Comparison of ENCODE assay signal across 8 cellular contexts in genomic region chr18:158128-159036, GRCh38. TPM values are rescaled to one million over a fixed set of nuclear protein-coding genes. Genes with fewer than 3 reads are reported as not detected.
DNase-seq lines count a peak whose midpoint lies in the region; TF ChIP-seq lines count a peak whose summit lies in the region.

Gene USP14 (plus strand): TSS chr18:158557. CDS start chr18:158699, 142 bp downstream.

- no peaks in the 10 kb centered on the region for H3K27me3 ChIP-seq in neuron (ENCODE audit: insufficient read depth, low read length)

- peak within 1 kb of the TSS; percentile 87 for H3K27ac Mint-ChIP-seq in HFFc6

- peaks cover 9% of the 10 kb centered on the region for H3K36me3 ChIP-seq in neuron (ENCODE audit: insufficient read depth, low read length)

- peak within 1 kb of the TSS; percentile 85 for H3K4me3 ChIP-seq in neuron (ENCODE audit: low read length)

- H3K4me3 Mint-ChIP-seq in HFFc6, result peak within 1 kb of the TSS; percentile 94

- H3K36me3 Mint-ChIP-seq in HFFc6 (ENCODE audit: low read depth), result peaks cover 16% of the 10 kb centered on the region; the same call in 1 of the 2 replicates

- in situ Hi-C loops in SK-MEL-5 (cut with HindIII; ENCODE audit: low pct_unique_long_range_greater_than_20kb, low sequenced_read_pairs), result no loop called here

- no peaks in the 10 kb centered on the region for H3K9me3 Mint-ChIP-seq in HFFc6

- peaks cover 2% of the 10 kb centered on the region for H3K27me3 Mint-ChIP-seq in HFFc6 (ENCODE audit: insufficient read depth)

- H3K4me1 ChIP-seq in neuron (ENCODE audit: insufficient read depth, low read length), result peaks cover 8% of the 10 kb centered on the region

- TF ChIP-seq CTCF in HFFc6 (IDR thresholded peaks at IDR 0.05), result 0 out of 2 replicates have a peak, but pooled peaks have one; percentile 7

- H3K9me3 ChIP-seq in neuron (ENCODE audit: low read length), result no peaks in the 10 kb centered on the region

- peak within 1 kb of the TSS; percentile 61 for H2AFZ ChIP-seq in neuron (ENCODE audit: low read depth, low read length)

- H3K4me1 Mint-ChIP-seq in HFFc6 (ENCODE audit: low read depth), result peaks cover 37% of the 10 kb centered on the region

- peak; percentile 88 for DNase-seq in GM04504 (ENCODE audit: low read depth)
- peak; percentile 95 for DNase-seq in HFFc6
- DNase-seq in NAMALWA (ENCODE audit: low spot score), result peak; percentile 98
- peak; percentile 96 for DNase-seq in SK-MEL-5 (ENCODE audit: low read depth, low spot score)
- peak; percentile 98 for DNase-seq in activated naive CD4-positive, alpha-beta T cell treated with Interleukin-2 at 50 U/mL for 16 hours
- peak; percentile 87 for DNase-seq in foreskin melanocyte
- DNase-seq in stromal cell of bone marrow (ENCODE audit: low read depth), result peak; percentile 93

RNA-seq across cellular contexts. Expression of gene USP14, which starts in this region (rescaled TPM):
- 100 to 1,000 TPM in 3 of 6 experiments, 10 to 100 TPM in 3; 92.0 to 114 (median 101) TPM for total RNA-seq in HFFc6 (2021; fragmentation: NEBNext Ultra II Directional; extraction: Animal tissue kit (Norgen Biotek cat#: 25700))
- 16.8 and 18.4 TPM in 2 replicates for total RNA-seq in SK-MEL-5 (2014; rRNA removed; shearing (Covaris generic))
- polyA plus RNA-seq in SK-MEL-5 (2015; cell fraction: cytosol; rRNA removed), result 43.3 and 63.7 TPM in 2 replicates
- polyA plus RNA-seq in SK-MEL-5 (2015; cell fraction: nucleus; rRNA removed), result 47.1 and 50.2 TPM in 2 replicates

Comparison
In these comparisons a context has a peak if more than half of its experiments do, and no peak if none do; other contexts are left out.
1. Peak in every context shown above with its lines: DNase-seq and H3K4me3 ChIP-seq.